In the genomic region with DNA sequence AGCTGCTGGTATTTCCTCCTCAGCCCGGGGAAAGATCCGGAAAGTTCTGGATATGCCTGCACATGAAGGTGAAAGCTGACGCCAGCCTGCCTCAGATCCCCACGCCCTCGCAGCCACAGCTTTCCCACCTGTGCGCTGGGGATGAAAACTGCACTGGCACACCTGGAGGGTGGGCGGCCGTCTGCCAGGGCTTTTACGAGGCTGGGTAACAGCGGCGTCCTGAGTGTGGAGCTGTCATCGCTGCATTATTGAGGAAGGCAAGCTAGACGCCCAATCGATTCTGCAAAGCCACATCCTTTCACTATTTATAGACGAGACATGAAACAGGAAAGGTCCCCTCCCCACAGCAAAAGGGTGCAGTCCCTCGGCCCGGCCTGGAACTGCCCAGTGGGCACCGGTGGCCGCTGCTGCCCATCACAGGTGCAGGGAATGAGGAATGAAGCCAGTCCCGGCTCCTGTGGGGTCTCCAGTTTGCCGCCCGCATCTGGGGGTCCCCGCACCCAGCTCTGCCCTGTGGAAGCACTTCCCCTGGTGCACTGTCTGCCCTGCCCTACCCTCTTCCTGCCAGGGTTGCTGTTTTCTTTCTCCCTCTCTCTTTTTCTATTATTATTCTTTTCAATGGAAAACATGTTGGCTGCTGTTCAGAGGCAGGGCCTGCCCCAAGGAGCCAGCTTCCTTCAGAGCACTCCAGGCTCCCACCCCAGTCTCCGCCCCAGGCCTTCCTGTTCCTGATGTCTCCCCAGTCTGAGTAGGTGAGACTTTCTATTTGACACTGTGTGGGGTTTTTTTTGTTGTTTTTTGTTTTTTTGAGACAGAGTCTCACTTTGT, we compare ENCODE assay signal across 1 cellular context.
TF ChIP-seq lines count a peak whose summit lies in the region.

No MANE protein-coding gene starts in this region.

TF ChIP-seq in GM23338, 12 proteins besides CTCF, POLR2A, EP300 and RAD21 (continued from another document):
- TF ChIP-seq POLR2AphosphoS5 (IDR thresholded peaks at IDR 0.05; ENCODE audit: low read depth) (no peak; the same call in 1 of the 2 replicates), JUNB (IDR thresholded peaks at IDR 0.05; ENCODE audit: unreplicated experiment) (no peak), NANOG (IDR thresholded peaks at IDR 0.05; ENCODE audit: borderline replicate concordance) (no peak), ZNF114 (CRISPR knock-in tag; IDR thresholded peaks at IDR 0.05) (no peak), CREB1 (CRISPR knock-in tag; IDR thresholded peaks at IDR 0.05; ENCODE audit: low read depth) (no peak), STAT1 (IDR thresholded peaks at IDR 0.05; ENCODE audit: unreplicated experiment) (no peak), EZH2 (IDR thresholded peaks at IDR 0.05; ENCODE audit: low read depth, unreplicated experiment) (no peak), ZNF462 (CRISPR knock-in tag; IDR thresholded peaks at IDR 0.05) (no peak)
